ENCODE assay signal across 12 cellular contexts in genomic region chr7:30201161-30201666, GRCh38.
DNase-seq lines count a peak whose midpoint lies in the region; ATAC-seq and TF ChIP-seq lines count a peak whose summit lies in the region.
"Had no signal": no experiment of that assay in that cellular context is flagged by ENCODE, and none has a peak within 500 bp of the region (broad histone marks: within the 10 kb centered on the region; RNA-seq: fewer than 3 reads in every experiment).

No MANE protein-coding gene starts in this region.

- no peak overlapping the region for H3K27ac ChIP-seq in foreskin keratinocyte
- no peak overlapping the region for H3K27ac ChIP-seq in endodermal cell (ENCODE audit: low read depth, low read length)

- peaks cover 4% of the 10 kb centered on the region for H3K9me3 Mint-ChIP-seq in memory B cell
- peaks cover 25% of the 10 kb centered on the region for H3K9me3 Mint-ChIP-seq in endodermal cell

- H3K9me3 ChIP-seq in endodermal cell (ENCODE audit: control insufficient read depth, low read length), result peaks cover 21% of the 10 kb centered on the region

- H3K4me3 Mint-ChIP-seq in memory B cell, result peak overlapping the region; percentile 63
- no peak overlapping the region for H3K4me3 Mint-ChIP-seq in endodermal cell
- H3K4me3 Mint-ChIP-seq: T-helper 2 cell treated with Interferon-gamma antibody and Interleukin-4, amounts not matched to agents 5 μg/mL and 100 μg/mL, for 36 hours had no signal

- H3K27me3 ChIP-seq in foreskin keratinocyte (no peaks in the 10 kb centered on the region), endodermal cell (ENCODE audit: control insufficient read depth, insufficient read depth, low read length, poor library complexity, severe bottlenecking) (no peaks in the 10 kb centered on the region)

- H3K27ac Mint-ChIP-seq in memory B cell (peak overlapping the region; percentile 90), endodermal cell (no peak overlapping the region)
- H3K27ac Mint-ChIP-seq: T-helper 2 cell treated with Interferon-gamma antibody and Interleukin-4, amounts not matched to agents 5 μg/mL and 100 μg/mL, for 36 hours had no signal

- ATAC-seq in GM18868 (IDR thresholded peaks at IDR 0.05; ENCODE audit: unreplicated experiment) (peak; percentile 76), GM21723 (IDR thresholded peaks at IDR 0.05; ENCODE audit: unreplicated experiment) (peak; percentile 94), HG03457 (IDR thresholded peaks at IDR 0.05; ENCODE audit: unreplicated experiment) (peak; percentile 82), memory B cell (ENCODE audit: low read depth) (peak; percentile 92), foreskin keratinocyte (no peak)

- H3K27me3 Mint-ChIP-seq in memory B cell (no peaks in the 10 kb centered on the region), endodermal cell (ENCODE audit: insufficient read depth) (no peaks in the 10 kb centered on the region)

- H3K4me1 Mint-ChIP-seq in memory B cell, result peaks cover 22% of the 10 kb centered on the region
- H3K4me1 Mint-ChIP-seq in endodermal cell, result no peaks in the 10 kb centered on the region

- TF ChIP-seq CTCF in foreskin keratinocyte (conservative IDR thresholded peaks at IDR 0.05) (no peak), endodermal cell (conservative IDR thresholded peaks at IDR 0.05) (no peak)

- 92 to 95% methylated on average over 4 to 5 of the region's 5 CpGs for WGBS in endodermal cell (ENCODE audit: insufficient coverage in 1 of 2, insufficient read length in 1 of 2), 2 experiments

- H3K4me1 ChIP-seq in foreskin keratinocyte, result no peaks in the 10 kb centered on the region
- H3K4me1 ChIP-seq in endodermal cell (ENCODE audit: control insufficient read depth, insufficient read depth, low read length), result no peaks in the 10 kb centered on the region

- H3K36me3 Mint-ChIP-seq in memory B cell (peaks cover 7% of the 10 kb centered on the region), endodermal cell (ENCODE audit: low read depth) (no peaks in the 10 kb centered on the region)

- H3K36me3 ChIP-seq in endodermal cell (ENCODE audit: control insufficient read depth, insufficient read depth, low read length), result no peaks in the 10 kb centered on the region

- DNase-seq in memory B cell (ENCODE audit: low spot score in 2 of 2) (peak; percentile 18 to 27), occipital lobe (lab: John Stamatoyannopoulos, UW) (no peak), foreskin keratinocyte (no peak), endodermal cell (no peak), NCI-H146 treated with DMSO at 0.1 percent for 48 hours (lab: John Stamatoyannopoulos, UW; ENCODE audit: unreplicated experiment) (no peak)
- DNase-seq: cortex of kidney, DMS79 treated with DMSO at 0.1 percent for 48 hours, NCI-H226 had no signal

- H3K9ac ChIP-seq in endodermal cell (ENCODE audit: extremely low read depth, low read length, poor library complexity, severe bottlenecking), result no peak overlapping the region

- no peak overlapping the region for H3K4me3 ChIP-seq in endodermal cell (ENCODE audit: low read length)

Comparison
In these comparisons a context has a peak if more than half of its experiments do, and no peak if none do; other contexts are left out.
1. DNase-seq: peak in memory B cell (2 of 2); none in occipital lobe (single experiment), foreskin keratinocyte (0 of 2), endodermal cell (single experiment) and NCI-H146 treated with DMSO at 0.1 percent for 48 hours (single experiment).